ENCODE assay signal across 9 cellular contexts in the genomic region with DNA sequence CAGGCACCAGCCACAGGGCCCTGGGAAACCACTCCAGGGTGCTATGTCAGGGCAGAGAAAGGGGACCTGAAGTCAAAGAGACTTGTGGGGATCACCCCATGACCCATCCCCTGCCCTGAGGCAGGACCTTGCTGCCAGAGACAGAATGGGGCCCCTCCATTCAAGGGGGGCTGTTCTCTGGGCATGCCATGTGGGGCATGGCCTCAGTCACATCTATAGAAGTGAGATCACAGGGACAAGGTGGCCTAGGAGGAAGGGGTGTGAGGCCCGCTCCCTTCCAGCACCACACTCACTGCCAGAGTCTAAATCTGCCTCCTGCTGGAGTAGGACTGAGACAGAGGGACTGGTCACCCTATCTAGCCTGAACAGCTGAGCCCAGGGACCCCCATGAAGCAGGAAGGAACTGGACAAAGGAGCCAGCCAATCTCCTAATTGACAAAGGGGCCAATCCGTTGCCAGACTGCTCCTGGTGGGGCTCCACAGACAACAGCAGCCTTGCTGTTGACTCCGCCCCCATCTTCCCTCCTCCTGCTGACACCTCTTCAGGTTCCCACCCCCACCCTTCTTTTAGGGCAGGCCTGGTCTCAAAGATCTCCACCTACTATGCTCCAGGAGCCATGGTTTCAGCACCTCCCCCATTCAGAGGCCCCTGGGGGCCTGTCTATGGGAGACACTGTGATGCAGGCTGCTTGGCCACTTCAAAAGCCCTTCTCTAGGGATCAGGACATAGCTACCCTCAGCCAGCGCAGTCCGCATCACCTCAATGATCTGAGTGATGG. TPM values are rescaled to one million over a fixed set of nuclear protein-coding genes. Genes with fewer than 3 reads are reported as not detected.
A peak's percentile ranks its signal among the peaks of the same experiment; 100 is the strongest.
DNase-seq lines count a peak whose midpoint lies in the region; ATAC-seq and TF ChIP-seq lines count a peak whose summit lies in the region.
"Had no signal": no experiment of that assay in that cellular context is flagged by ENCODE, and none has a peak within 500 bp of the region (broad histone marks: within the 10 kb centered on the region; RNA-seq: fewer than 3 reads in every experiment).

No MANE protein-coding gene starts in this region.

- H3K27me3 Mint-ChIP-seq in WTC11 (ENCODE audit: low read depth) = peaks cover 20% of the 10 kb centered on the region

- DNase-seq in GM23248 = peak; percentile 77
- DNase-seq in WTC11 (ENCODE audit: low spot score) = no peak
- DNase-seq in sigmoid colon = peak; percentile 70
- DNase-seq in GF-D8 (lab: John Stamatoyannopoulos, UW) = no peak
- no peak for DNase-seq in germinal center (ENCODE audit: low spot score)
- DNase-seq: NCI-H2029 treated with DMSO at 0.1 percent for 48 hours had no signal

- peaks cover 5% of the 10 kb centered on the region; the same call in 1 of the 2 replicates for H3K4me1 Mint-ChIP-seq in WTC11

- peak overlapping the region; percentile 100 for H3K9ac ChIP-seq in GM23248

- no peaks in the 10 kb centered on the region for H3K27me3 ChIP-seq in GM23248 (replicated peaks; ENCODE audit: insufficient read depth)
- H3K27me3 ChIP-seq in gastroesophageal sphincter = no peaks in the 10 kb centered on the region
- no peaks in the 10 kb centered on the region for H3K27me3 ChIP-seq in sigmoid colon

- TF ChIP-seq CTCF in WTC11 (IDR thresholded peaks at IDR 0.05) (no peak), gastroesophageal sphincter (IDR thresholded peaks at IDR 0.05) (no peak), sigmoid colon (IDR thresholded peaks at IDR 0.05) (no peak)

- peaks cover 10% of the 10 kb centered on the region for H3K9me3 Mint-ChIP-seq in WTC11

- no peak overlapping the region for H3K4me3 ChIP-seq in GM23248
- H3K4me3 ChIP-seq in gastroesophageal sphincter = no peak overlapping the region
- H3K4me3 ChIP-seq in sigmoid colon = no peak overlapping the region

- H4K20me1 ChIP-seq in GM23248 (ENCODE audit: insufficient read depth) = 0 out of 2 replicates have a peak, but pooled peaks cover 3% of the 10 kb centered on the region

- H3K4me2 ChIP-seq in GM23248 (ENCODE audit: unreplicated experiment) = no peak overlapping the region

- H3K9me3 ChIP-seq in GM23248 (ENCODE audit: low read depth) (no peaks in the 10 kb centered on the region), gastroesophageal sphincter (no peaks in the 10 kb centered on the region), sigmoid colon (no peaks in the 10 kb centered on the region)

- TF ChIP-seq EP300 in gastroesophageal sphincter (IDR thresholded peaks at IDR 0.05) (no peak), sigmoid colon (IDR thresholded peaks at IDR 0.05) (no peak)

- CTCF ChIA-PET in WTC11 (lab: Charles Lee) = interaction anchor here (1.8 kb wide), 1 partner anchor 32 kb away, joined by 6 read pairs; no protein-coding TSS in a partner anchor

- H2AFZ ChIP-seq in GM23248 = no peak overlapping the region

- intact Hi-C loops in sigmoid colon (cut with DNase I) = no loop called here

- peak overlapping the region; percentile 100 for H3K27ac ChIP-seq in GM23248
- peak overlapping the region in 3 of 4 donors; percentile 62 to 74 (median 68) for H3K27ac ChIP-seq in gastroesophageal sphincter
- H3K27ac ChIP-seq in sigmoid colon = peak overlapping the region; percentile 26 to 100 (median 86)

- peaks cover 10% of the 10 kb centered on the region; the same call in 1 of the 2 replicates for H3K36me3 Mint-ChIP-seq in WTC11

- ATAC-seq in WTC11 (peak; percentile 68), gastroesophageal sphincter (no peak), HG02938 (IDR thresholded peaks at IDR 0.05; ENCODE audit: unreplicated experiment) (no peak), HG03175 (IDR thresholded peaks at IDR 0.05; ENCODE audit: unreplicated experiment) (no peak)

- peaks cover 60% of the 10 kb centered on the region for H3K79me2 ChIP-seq in GM23248 (ENCODE audit: insufficient read depth)

- H3K36me3 ChIP-seq in GM23248 (ENCODE audit: low read depth) = no peaks in the 10 kb centered on the region; the same call in 1 of the 2 replicates
- H3K36me3 ChIP-seq in gastroesophageal sphincter = peaks cover 0 to 38% of the 10 kb centered on the region in 2 donors
- H3K36me3 ChIP-seq in sigmoid colon = peaks cover 19 to 34% (median 21%) of the 10 kb centered on the region in 4 donors

- in situ Hi-C loops in GM23248 (cut with MboI) = no loop called here

- H3K9me2 ChIP-seq in GM23248 (ENCODE audit: insufficient read depth) = no peaks in the 10 kb centered on the region

- peak in 1 of 2 donors; percentile 15 for TF ChIP-seq POLR2A in gastroesophageal sphincter (IDR thresholded peaks at IDR 0.05)
- TF ChIP-seq POLR2A in sigmoid colon (IDR thresholded peaks at IDR 0.05) = no peak

- peaks cover 72% of the 10 kb centered on the region for H3F3A ChIP-seq in GM23248 (ENCODE audit: insufficient read depth)

- H3K27ac Mint-ChIP-seq in WTC11 = no peak overlapping the region

- POLR2A ChIA-PET in WTC11 (lab: Charles Lee) = interaction anchor here (1.5 kb wide), 1 partner anchor 26 kb away, joined by 4 read pairs; the partner anchor contains the start of gene NEAT1

- H3K4me1 ChIP-seq in GM23248 (ENCODE audit: insufficient read depth) = peaks cover 46% of the 10 kb centered on the region
- peaks cover 0 to 34% (median 11%) of the 10 kb centered on the region in 3 donors for H3K4me1 ChIP-seq in gastroesophageal sphincter
- peaks cover 0 to 5% (median 3%) of the 10 kb centered on the region in 4 donors for H3K4me1 ChIP-seq in sigmoid colon

- WGBS in GM23248 (ENCODE audit: low coverage in 1 of 2, low lambda C conversion rate in 2 of 2, missing lambda C conversion rate in 2 of 2), 2 experiments = 87 to 90% methylated on average over 5 of the region's 5 CpGs
- 90% methylated on average over 2 of the region's 5 CpGs; no CpG with 5 or more reads in 1 of the 2 donors for WGBS in gastroesophageal sphincter (ENCODE audit: low coverage in 1 of 2), 2 donors
- 88 to 89% methylated on average over 5 of the region's 5 CpGs for WGBS in sigmoid colon, 2 donors

- no peak overlapping the region for H3K4me3 Mint-ChIP-seq in WTC11

TF ChIP-seq in WTC11, 78 proteins besides CTCF, POLR2A, EP300 and RAD21 (continues in another document):
- TF ChIP-seq SMAD3 (CRISPR knock-in tag; IDR thresholded peaks at IDR 0.05; ENCODE audit: borderline replicate concordance) = no peak
- TF ChIP-seq ZNF219 (CRISPR knock-in tag; IDR thresholded peaks at IDR 0.05; ENCODE audit: borderline replicate concordance) = no peak
- no peak for TF ChIP-seq ELF4 (CRISPR knock-in tag; IDR thresholded peaks at IDR 0.05; ENCODE audit: low read depth)
- TF ChIP-seq HMGA2 (CRISPR knock-in tag; IDR thresholded peaks at IDR 0.05) = no peak
- TF ChIP-seq, protein P1, sequence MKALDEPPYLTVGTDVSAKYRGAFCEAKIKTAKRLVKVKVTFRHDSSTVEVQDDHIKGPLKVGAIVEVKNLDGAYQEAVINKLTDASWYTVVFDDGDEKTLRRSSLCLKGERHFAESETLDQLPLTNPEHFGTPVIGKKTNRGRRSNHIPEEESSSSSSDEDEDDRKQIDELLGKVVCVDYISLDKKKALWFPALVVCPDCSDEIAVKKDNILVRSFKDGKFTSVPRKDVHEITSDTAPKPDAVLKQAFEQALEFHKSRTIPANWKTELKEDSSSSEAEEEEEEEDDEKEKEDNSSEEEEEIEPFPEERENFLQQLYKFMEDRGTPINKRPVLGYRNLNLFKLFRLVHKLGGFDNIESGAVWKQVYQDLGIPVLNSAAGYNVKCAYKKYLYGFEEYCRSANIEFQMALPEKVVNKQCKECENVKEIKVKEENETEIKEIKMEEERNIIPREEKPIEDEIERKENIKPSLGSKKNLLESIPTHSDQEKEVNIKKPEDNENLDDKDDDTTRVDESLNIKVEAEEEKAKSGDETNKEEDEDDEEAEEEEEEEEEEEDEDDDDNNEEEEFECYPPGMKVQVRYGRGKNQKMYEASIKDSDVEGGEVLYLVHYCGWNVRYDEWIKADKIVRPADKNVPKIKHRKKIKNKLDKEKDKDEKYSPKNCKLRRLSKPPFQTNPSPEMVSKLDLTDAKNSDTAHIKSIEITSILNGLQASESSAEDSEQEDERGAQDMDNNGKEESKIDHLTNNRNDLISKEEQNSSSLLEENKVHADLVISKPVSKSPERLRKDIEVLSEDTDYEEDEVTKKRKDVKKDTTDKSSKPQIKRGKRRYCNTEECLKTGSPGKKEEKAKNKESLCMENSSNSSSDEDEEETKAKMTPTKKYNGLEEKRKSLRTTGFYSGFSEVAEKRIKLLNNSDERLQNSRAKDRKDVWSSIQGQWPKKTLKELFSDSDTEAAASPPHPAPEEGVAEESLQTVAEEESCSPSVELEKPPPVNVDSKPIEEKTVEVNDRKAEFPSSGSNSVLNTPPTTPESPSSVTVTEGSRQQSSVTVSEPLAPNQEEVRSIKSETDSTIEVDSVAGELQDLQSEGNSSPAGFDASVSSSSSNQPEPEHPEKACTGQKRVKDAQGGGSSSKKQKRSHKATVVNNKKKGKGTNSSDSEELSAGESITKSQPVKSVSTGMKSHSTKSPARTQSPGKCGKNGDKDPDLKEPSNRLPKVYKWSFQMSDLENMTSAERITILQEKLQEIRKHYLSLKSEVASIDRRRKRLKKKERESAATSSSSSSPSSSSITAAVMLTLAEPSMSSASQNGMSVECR (CRISPR knock-in tag; IDR thresholded peaks at IDR 0.05; ENCODE audit: borderline replicate concordance) = no peak
- TF ChIP-seq NR1H2 (CRISPR knock-in tag; IDR thresholded peaks at IDR 0.05) = no peak
- no peak for TF ChIP-seq GABPB1 (CRISPR knock-in tag; IDR thresholded peaks at IDR 0.05)
- TF ChIP-seq SMAD4 (CRISPR knock-in tag; IDR thresholded peaks at IDR 0.05) = no peak
- TF ChIP-seq TCF7 (CRISPR knock-in tag; IDR thresholded peaks at IDR 0.05; ENCODE audit: low read depth) = no peak

RNA-seq across cellular contexts. Expression of gene NEAT1, which starts 26.0 kb away (rescaled TPM):
- 74.3 and 143 TPM in 2 replicates for total RNA-seq in GM23248 (2014; rRNA removed; shearing (Covaris generic))
- polyA plus RNA-seq in GM23248 (2016; fragmentation: Nextera tagmentation; extraction: Ambion mirVana) = 36.2 and 50.7 TPM in 2 replicates
- 28.7 to 38.1 TPM (median 31.7 TPM) in 3 replicates for total RNA-seq in WTC11 (2021)
- total RNA-seq in gastroesophageal sphincter = 100 to 1,000 TPM in 2 of 4 donors, 10 to 100 TPM in 2; 21.0 to 341 (median 183) TPM
- total RNA-seq in sigmoid colon = 100 to 1,000 TPM; 142 to 573 (median 268) TPM
- polyA plus RNA-seq in sigmoid colon = 100 to 1,000 TPM in 1 of 3 donors, 10 to 100 TPM in 2; 26.8 to 587 (median 78.7) TPM

RNA-seq across cellular contexts. Expression of gene MALAT1, which starts 50.2 kb away (rescaled TPM):
- 2,638 and 3,272 TPM in 2 replicates for total RNA-seq in GM23248 (2014; rRNA removed; shearing (Covaris generic))
- 7,376 and 13,207 TPM in 2 replicates for polyA plus RNA-seq in GM23248 (2016; fragmentation: Nextera tagmentation; extraction: Ambion mirVana)
- total RNA-seq in WTC11 (2021) = 1,830 to 2,350 TPM (median 2,261 TPM) in 3 replicates
- over 10,000 TPM in 2 of 4 donors, 1,000 to 10,000 TPM in 2; 2,194 to 20,520 (median 8,164) TPM for total RNA-seq in gastroesophageal sphincter
- total RNA-seq in sigmoid colon = over 10,000 TPM; 10,511 to 32,672 (median 12,130) TPM
- 1,000 to 10,000 TPM in 1 of 3 donors, 100 to 1,000 TPM in 1, 1 to 10 TPM in 1; 6.6 to 1,968 (median 374) TPM for polyA plus RNA-seq in sigmoid colon

Comparison
In these comparisons a context has a peak if more than half of its experiments do, and no peak if none do; other contexts are left out.
1. DNase-seq: peak in GM23248 (single experiment) and sigmoid colon (single experiment); none in WTC11 (single experiment), GF-D8 (single experiment) and germinal center (single experiment).
2. Peak in every context shown above with its lines, with median percentiles within 50 percentile points of each other: H3K27ac ChIP-seq.